Comparison of ENCODE assay signal across 8 cellular contexts in genomic region chr5:141040093-141040762, GRCh38. TPM values are rescaled to one million over a fixed set of nuclear protein-coding genes. Genes with fewer than 3 reads are reported as not detected.
DNase-seq lines count a peak whose midpoint lies in the region; ATAC-seq and TF ChIP-seq lines count a peak whose summit lies in the region.

No MANE protein-coding gene starts in this region.

- no peak overlapping the region for H3K27ac Mint-ChIP-seq in stimulated activated memory B cell treated with anti-CD40 and anti-IgM and Interleukin-4, amounts not matched to agents 10 μg/mL and 1 μg/mL and 100 μg/mL, for 72 hours

- no peaks in the 10 kb centered on the region for H3K4me1 Mint-ChIP-seq in stimulated activated memory B cell treated with anti-CD40 and anti-IgM and Interleukin-4, amounts not matched to agents 10 μg/mL and 1 μg/mL and 100 μg/mL, for 72 hours

- ATAC-seq in body of pancreas (peak; percentile 70), thoracic aorta (ENCODE audit: insufficient number of reproducible peaks, low FRiP score, low read depth) (no peak)
- no peak for ATAC-seq in stimulated activated memory B cell treated with anti-CD40 and anti-IgM and Interleukin-4, amounts not matched to agents 10 μg/mL and 1 μg/mL and 100 μg/mL, for 72 hours

- H3K27ac ChIP-seq in body of pancreas (peak overlapping the region; percentile 73 to 92 (median 90)), thoracic aorta (no peak overlapping the region)

- H3K36me3 Mint-ChIP-seq in stimulated activated memory B cell treated with anti-CD40 and anti-IgM and Interleukin-4, amounts not matched to agents 10 μg/mL and 1 μg/mL and 100 μg/mL, for 72 hours = no peaks in the 10 kb centered on the region

- TF ChIP-seq CTCF in body of pancreas (IDR thresholded peaks at IDR 0.05) (peak; percentile 17 to 85 (median 63)), thoracic aorta (IDR thresholded peaks at IDR 0.05) (no peak)

- H3K36me3 ChIP-seq in body of pancreas (replicated peaks in 1 of 2; ENCODE audit: insufficient read depth in 1 of 2, low read depth in 2 of 2) (no peaks in the 10 kb centered on the region), thoracic aorta (no peaks in the 10 kb centered on the region)

- peaks cover 2% of the 10 kb centered on the region for H3K9me3 Mint-ChIP-seq in stimulated activated memory B cell treated with anti-CD40 and anti-IgM and Interleukin-4, amounts not matched to agents 10 μg/mL and 1 μg/mL and 100 μg/mL, for 72 hours

- intact Hi-C loops in body of pancreas (cut with DNase I) = no loop called here

- H3K27me3 ChIP-seq in body of pancreas = no peaks in the 10 kb centered on the region
- H3K27me3 ChIP-seq in thoracic aorta (replicated peaks; ENCODE audit: insufficient read depth) = no peaks in the 10 kb centered on the region

- no peak for TF ChIP-seq POLR2A in body of pancreas (IDR thresholded peaks at IDR 0.05)

- no peak overlapping the region for H3K4me3 Mint-ChIP-seq in stimulated activated memory B cell treated with anti-CD40 and anti-IgM and Interleukin-4, amounts not matched to agents 10 μg/mL and 1 μg/mL and 100 μg/mL, for 72 hours

- WGBS in body of pancreas, 2 donors = 4 to 7% methylated on average over 24 of the region's 24 CpGs

- H3K4me1 ChIP-seq in body of pancreas = peaks cover 8% of the 10 kb centered on the region
- H3K4me1 ChIP-seq in thoracic aorta (ENCODE audit: control insufficient read depth in 1 of 2, low read depth in 2 of 2) = peaks cover 0 to 10% of the 10 kb centered on the region in 2 donors

- peak; percentile 91 for DNase-seq in DMS53 treated with DMSO at 0.1 percent for 48 hours (lab: John Stamatoyannopoulos, UW; ENCODE audit: unreplicated experiment)
- DNase-seq in NCI-H2081 (lab: John Stamatoyannopoulos, UW) = peak; percentile 77 to 82
- peak; percentile 64 to 74 (median 72) for DNase-seq in body of pancreas
- peak; percentile 78 for DNase-seq in kidney tubule cell (ENCODE audit: low spot score)
- no peak for DNase-seq in thoracic aorta (ENCODE audit: low spot score)
- no peak for DNase-seq in T-helper 2 cell
- DNase-seq in stimulated activated CD4-positive, alpha-beta T cell treated with anti-CD3 and anti-CD28 coated beads, Interleukin-2, amount 100 ng/mL, for 24 hours = no peak

- H3K27me3 Mint-ChIP-seq in stimulated activated memory B cell treated with anti-CD40 and anti-IgM and Interleukin-4, amounts not matched to agents 10 μg/mL and 1 μg/mL and 100 μg/mL, for 72 hours = no peaks in the 10 kb centered on the region

- no peaks in the 10 kb centered on the region for H3K9me3 ChIP-seq in body of pancreas
- H3K9me3 ChIP-seq in thoracic aorta = no peaks in the 10 kb centered on the region

- peak overlapping the region; percentile 2 to 19 for H3K4me3 ChIP-seq in body of pancreas
- peak overlapping the region; percentile 51 for H3K4me3 ChIP-seq in thoracic aorta

RNA-seq across cellular contexts. Expression of gene PCDHB1, which starts 10.9 kb away (rescaled TPM):
- total RNA-seq in body of pancreas (under 1 TPM; 0.26 to 0.66 TPM), thoracic aorta (not detected)

RNA-seq across cellular contexts. Expression of gene PCDHB2, which starts 54.2 kb away (rescaled TPM):
- total RNA-seq in body of pancreas (1 to 10 TPM; 1.8 to 2.0 TPM), thoracic aorta (1 to 10 TPM; 2.3 to 4.6 TPM)

Comparison
In these comparisons a context has a peak if more than half of its experiments do, and no peak if none do; other contexts are left out.
1. DNase-seq: peak in DMS53 treated with DMSO at 0.1 percent for 48 hours (single experiment), NCI-H2081 (2 of 2), body of pancreas (4 of 4) and kidney tubule cell (single experiment); none in thoracic aorta (single experiment), T-helper 2 cell (0 of 5) and stimulated activated CD4-positive, alpha-beta T cell treated with anti-CD3 and anti-CD28 coated beads, Interleukin-2, amount 100 ng/mL, for 24 hours (0 of 2).
2. H3K27ac ChIP-seq: peak in body of pancreas (4 of 4); none in thoracic aorta (0 of 2).